In the genomic region with DNA sequence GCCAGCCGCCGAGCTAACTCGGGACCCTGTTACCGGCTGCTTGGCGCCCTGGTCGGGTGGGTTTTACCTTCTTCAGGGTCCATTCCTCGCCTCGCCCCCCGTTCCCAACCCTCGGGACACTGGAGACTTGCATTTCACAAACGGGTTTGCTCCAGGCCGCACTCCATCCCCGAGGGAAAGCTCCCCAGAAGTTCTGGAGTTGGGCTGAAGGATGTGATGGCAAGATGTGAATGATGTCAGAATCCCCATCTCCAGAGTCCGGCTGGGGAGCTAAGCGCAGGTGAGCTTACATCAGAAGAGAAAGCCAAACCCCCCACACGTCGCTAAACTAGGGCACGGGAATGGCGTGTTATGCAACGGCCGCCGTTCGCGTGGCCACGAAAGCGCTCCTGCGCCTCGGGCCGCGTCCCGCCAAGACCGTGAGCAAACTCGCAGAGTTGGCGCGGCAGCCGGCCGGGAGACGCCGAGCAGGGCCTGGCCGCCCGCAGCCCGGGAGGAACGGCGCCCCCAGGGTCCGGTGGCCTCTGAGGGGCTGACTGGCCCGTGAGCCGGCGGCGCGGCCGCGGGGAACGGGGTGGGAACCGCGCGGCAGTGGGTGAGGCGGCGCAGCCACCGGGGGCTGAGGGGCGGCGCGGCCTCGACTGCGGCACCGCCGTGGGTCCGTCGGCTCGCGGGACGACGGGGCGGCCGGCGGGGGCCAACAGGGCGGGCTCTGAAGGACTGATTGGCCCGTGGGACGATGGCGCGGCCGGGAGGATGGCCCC, we compare ENCODE assay signal across 1 cellular context.
A peak's percentile ranks its signal among the peaks of the same experiment; 100 is the strongest.
TF ChIP-seq lines count a peak whose summit lies in the region.

No MANE protein-coding gene starts in this region.

TF ChIP-seq in HepG2, 621 proteins besides CTCF, POLR2A, EP300 and RAD21 (continued from another document and continues in another):
- TF ChIP-seq, protein P1, sequence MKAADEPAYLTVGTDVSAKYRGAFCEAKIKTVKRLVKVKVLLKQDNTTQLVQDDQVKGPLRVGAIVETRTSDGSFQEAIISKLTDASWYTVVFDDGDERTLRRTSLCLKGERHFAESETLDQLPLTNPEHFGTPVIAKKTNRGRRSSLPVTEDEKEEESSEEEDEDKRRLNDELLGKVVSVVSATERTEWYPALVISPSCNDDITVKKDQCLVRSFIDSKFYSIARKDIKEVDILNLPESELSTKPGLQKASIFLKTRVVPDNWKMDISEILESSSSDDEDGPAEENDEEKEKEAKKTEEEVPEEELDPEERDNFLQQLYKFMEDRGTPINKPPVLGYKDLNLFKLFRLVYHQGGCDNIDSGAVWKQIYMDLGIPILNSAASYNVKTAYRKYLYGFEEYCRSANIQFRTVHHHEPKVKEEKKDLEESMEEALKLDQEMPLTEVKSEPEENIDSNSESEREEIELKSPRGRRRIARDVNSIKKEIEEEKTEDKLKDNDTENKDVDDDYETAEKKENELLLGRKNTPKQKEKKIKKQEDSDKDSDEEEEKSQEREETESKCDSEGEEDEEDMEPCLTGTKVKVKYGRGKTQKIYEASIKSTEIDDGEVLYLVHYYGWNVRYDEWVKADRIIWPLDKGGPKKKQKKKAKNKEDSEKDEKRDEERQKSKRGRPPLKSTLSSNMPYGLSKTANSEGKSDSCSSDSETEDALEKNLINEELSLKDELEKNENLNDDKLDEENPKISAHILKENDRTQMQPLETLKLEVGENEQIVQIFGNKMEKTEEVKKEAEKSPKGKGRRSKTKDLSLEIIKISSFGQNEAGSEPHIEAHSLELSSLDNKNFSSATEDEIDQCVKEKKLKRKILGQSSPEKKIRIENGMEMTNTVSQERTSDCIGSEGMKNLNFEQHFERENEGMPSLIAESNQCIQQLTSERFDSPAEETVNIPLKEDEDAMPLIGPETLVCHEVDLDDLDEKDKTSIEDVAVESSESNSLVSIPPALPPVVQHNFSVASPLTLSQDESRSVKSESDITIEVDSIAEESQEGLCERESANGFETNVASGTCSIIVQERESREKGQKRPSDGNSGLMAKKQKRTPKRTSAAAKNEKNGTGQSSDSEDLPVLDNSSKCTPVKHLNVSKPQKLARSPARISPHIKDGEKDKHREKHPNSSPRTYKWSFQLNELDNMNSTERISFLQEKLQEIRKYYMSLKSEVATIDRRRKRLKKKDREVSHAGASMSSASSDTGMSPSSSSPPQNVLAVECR (CRISPR knock-in tag; IDR thresholded peaks at IDR 0.05; ENCODE audit: borderline replicate concordance): peak; percentile 23; the same call in 1 of the 2 replicates
- TF ChIP-seq ZNF737 (CRISPR knock-in tag; IDR thresholded peaks at IDR 0.05; ENCODE audit: borderline replicate concordance) (no peak), KMT2A (CRISPR knock-in tag; IDR thresholded peaks at IDR 0.05) (peak; percentile 55), ZFX (CRISPR knock-in tag; IDR thresholded peaks at IDR 0.05; ENCODE audit: low read depth) (peak; percentile 63; the same call in 1 of the 2 replicates), KDM5B (CRISPR knock-in tag; IDR thresholded peaks at IDR 0.05; ENCODE audit: borderline replicate concordance) (peak; percentile 41; the same call in 1 of the 2 replicates), SATB2 (CRISPR knock-in tag; IDR thresholded peaks at IDR 0.05) (no peak), ZNF460 (CRISPR knock-in tag; IDR thresholded peaks at IDR 0.05; ENCODE audit: borderline replicate concordance) (no peak), NAIF1 (CRISPR knock-in tag; IDR thresholded peaks at IDR 0.05; ENCODE audit: borderline replicate concordance) (no peak), ZBTB7B (CRISPR knock-in tag; IDR thresholded peaks at IDR 0.05) (peak; percentile 9; the same call in 1 of the 2 replicates), GABPB1 (CRISPR knock-in tag; IDR thresholded peaks at IDR 0.05) (peak; percentile 50; the same call in 1 of the 2 replicates), JUNB (CRISPR knock-in tag; IDR thresholded peaks at IDR 0.05; ENCODE audit: borderline replicate concordance) (no peak), WIZ (CRISPR knock-in tag; IDR thresholded peaks at IDR 0.05) (0 out of 2 replicates have a peak, but pooled peaks have one; percentile 9), NONO (IDR thresholded peaks at IDR 0.05) (no peak), NONO (CRISPR knock-in tag; conservative IDR thresholded peaks at IDR 0.05) (0 out of 2 replicates have a peak, but pooled peaks have one; percentile 42), HES4 (CRISPR knock-in tag; IDR thresholded peaks at IDR 0.05; ENCODE audit: borderline replicate concordance) (peak; percentile 59; the same call in 1 of the 2 replicates), ZNF749 (CRISPR knock-in tag; IDR thresholded peaks at IDR 0.05; ENCODE audit: borderline replicate concordance) (0 out of 2 replicates have a peak, but pooled peaks have one; percentile 31), SALL1 (CRISPR knock-in tag; IDR thresholded peaks at IDR 0.05) (peak; percentile 26; the same call in 1 of the 2 replicates)
- TF ChIP-seq, protein P2, sequence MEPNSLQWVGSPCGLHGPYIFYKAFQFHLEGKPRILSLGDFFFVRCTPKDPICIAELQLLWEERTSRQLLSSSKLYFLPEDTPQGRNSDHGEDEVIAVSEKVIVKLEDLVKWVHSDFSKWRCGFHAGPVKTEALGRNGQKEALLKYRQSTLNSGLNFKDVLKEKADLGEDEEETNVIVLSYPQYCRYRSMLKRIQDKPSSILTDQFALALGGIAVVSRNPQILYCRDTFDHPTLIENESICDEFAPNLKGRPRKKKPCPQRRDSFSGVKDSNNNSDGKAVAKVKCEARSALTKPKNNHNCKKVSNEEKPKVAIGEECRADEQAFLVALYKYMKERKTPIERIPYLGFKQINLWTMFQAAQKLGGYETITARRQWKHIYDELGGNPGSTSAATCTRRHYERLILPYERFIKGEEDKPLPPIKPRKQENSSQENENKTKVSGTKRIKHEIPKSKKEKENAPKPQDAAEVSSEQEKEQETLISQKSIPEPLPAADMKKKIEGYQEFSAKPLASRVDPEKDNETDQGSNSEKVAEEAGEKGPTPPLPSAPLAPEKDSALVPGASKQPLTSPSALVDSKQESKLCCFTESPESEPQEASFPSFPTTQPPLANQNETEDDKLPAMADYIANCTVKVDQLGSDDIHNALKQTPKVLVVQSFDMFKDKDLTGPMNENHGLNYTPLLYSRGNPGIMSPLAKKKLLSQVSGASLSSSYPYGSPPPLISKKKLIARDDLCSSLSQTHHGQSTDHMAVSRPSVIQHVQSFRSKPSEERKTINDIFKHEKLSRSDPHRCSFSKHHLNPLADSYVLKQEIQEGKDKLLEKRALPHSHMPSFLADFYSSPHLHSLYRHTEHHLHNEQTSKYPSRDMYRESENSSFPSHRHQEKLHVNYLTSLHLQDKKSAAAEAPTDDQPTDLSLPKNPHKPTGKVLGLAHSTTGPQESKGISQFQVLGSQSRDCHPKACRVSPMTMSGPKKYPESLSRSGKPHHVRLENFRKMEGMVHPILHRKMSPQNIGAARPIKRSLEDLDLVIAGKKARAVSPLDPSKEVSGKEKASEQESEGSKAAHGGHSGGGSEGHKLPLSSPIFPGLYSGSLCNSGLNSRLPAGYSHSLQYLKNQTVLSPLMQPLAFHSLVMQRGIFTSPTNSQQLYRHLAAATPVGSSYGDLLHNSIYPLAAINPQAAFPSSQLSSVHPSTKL (CRISPR knock-in tag; IDR thresholded peaks at IDR 0.05): 0 out of 2 replicates have a peak, but pooled peaks have one; percentile 8
- TF ChIP-seq, protein P3, sequence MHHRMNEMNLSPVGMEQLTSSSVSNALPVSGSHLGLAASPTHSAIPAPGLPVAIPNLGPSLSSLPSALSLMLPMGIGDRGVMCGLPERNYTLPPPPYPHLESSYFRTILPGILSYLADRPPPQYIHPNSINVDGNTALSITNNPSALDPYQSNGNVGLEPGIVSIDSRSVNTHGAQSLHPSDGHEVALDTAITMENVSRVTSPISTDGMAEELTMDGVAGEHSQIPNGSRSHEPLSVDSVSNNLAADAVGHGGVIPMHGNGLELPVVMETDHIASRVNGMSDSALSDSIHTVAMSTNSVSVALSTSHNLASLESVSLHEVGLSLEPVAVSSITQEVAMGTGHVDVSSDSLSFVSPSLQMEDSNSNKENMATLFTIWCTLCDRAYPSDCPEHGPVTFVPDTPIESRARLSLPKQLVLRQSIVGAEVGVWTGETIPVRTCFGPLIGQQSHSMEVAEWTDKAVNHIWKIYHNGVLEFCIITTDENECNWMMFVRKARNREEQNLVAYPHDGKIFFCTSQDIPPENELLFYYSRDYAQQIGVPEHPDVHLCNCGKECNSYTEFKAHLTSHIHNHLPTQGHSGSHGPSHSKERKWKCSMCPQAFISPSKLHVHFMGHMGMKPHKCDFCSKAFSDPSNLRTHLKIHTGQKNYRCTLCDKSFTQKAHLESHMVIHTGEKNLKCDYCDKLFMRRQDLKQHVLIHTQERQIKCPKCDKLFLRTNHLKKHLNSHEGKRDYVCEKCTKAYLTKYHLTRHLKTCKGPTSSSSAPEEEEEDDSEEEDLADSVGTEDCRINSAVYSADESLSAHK (CRISPR knock-in tag; IDR thresholded peaks at IDR 0.05; ENCODE audit: borderline replicate concordance): no peak
- TF ChIP-seq, protein P4, sequence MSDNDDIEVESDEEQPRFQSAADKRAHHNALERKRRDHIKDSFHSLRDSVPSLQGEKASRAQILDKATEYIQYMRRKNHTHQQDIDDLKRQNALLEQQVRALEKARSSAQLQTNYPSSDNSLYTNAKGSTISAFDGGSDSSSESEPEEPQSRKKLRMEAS (IDR thresholded peaks at IDR 0.05): peak; percentile 81
- TF ChIP-seq, protein P5, sequence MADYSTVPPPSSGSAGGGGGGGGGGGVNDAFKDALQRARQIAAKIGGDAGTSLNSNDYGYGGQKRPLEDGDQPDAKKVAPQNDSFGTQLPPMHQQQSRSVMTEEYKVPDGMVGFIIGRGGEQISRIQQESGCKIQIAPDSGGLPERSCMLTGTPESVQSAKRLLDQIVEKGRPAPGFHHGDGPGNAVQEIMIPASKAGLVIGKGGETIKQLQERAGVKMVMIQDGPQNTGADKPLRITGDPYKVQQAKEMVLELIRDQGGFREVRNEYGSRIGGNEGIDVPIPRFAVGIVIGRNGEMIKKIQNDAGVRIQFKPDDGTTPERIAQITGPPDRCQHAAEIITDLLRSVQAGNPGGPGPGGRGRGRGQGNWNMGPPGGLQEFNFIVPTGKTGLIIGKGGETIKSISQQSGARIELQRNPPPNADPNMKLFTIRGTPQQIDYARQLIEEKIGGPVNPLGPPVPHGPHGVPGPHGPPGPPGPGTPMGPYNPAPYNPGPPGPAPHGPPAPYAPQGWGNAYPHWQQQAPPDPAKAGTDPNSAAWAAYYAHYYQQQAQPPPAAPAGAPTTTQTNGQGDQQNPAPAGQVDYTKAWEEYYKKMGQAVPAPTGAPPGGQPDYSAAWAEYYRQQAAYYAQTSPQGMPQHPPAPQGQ (CRISPR knock-in tag; IDR thresholded peaks at IDR 0.05; ENCODE audit: borderline replicate concordance): no peak
- TF ChIP-seq, protein P6, sequence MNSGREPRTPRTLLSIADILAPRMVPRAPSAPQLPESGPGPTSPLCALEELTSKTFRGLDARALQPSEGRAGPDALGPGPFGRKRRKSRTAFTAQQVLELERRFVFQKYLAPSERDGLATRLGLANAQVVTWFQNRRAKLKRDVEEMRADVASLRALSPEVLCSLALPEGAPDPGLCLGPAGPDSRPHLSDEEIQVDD (CRISPR knock-in tag; IDR thresholded peaks at IDR 0.05; ENCODE audit: borderline replicate concordance): 0 out of 2 replicates have a peak, but pooled peaks have one; percentile 40
- TF ChIP-seq, protein P7, sequence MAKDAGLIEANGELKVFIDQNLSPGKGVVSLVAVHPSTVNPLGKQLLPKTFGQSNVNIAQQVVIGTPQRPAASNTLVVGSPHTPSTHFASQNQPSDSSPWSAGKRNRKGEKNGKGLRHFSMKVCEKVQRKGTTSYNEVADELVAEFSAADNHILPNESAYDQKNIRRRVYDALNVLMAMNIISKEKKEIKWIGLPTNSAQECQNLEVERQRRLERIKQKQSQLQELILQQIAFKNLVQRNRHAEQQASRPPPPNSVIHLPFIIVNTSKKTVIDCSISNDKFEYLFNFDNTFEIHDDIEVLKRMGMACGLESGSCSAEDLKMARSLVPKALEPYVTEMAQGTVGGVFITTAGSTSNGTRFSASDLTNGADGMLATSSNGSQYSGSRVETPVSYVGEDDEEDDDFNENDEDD (CRISPR knock-in tag; IDR thresholded peaks at IDR 0.05; ENCODE audit: borderline replicate concordance): peak; percentile 49; the same call in 1 of the 2 replicates
- TF ChIP-seq, protein P8, sequence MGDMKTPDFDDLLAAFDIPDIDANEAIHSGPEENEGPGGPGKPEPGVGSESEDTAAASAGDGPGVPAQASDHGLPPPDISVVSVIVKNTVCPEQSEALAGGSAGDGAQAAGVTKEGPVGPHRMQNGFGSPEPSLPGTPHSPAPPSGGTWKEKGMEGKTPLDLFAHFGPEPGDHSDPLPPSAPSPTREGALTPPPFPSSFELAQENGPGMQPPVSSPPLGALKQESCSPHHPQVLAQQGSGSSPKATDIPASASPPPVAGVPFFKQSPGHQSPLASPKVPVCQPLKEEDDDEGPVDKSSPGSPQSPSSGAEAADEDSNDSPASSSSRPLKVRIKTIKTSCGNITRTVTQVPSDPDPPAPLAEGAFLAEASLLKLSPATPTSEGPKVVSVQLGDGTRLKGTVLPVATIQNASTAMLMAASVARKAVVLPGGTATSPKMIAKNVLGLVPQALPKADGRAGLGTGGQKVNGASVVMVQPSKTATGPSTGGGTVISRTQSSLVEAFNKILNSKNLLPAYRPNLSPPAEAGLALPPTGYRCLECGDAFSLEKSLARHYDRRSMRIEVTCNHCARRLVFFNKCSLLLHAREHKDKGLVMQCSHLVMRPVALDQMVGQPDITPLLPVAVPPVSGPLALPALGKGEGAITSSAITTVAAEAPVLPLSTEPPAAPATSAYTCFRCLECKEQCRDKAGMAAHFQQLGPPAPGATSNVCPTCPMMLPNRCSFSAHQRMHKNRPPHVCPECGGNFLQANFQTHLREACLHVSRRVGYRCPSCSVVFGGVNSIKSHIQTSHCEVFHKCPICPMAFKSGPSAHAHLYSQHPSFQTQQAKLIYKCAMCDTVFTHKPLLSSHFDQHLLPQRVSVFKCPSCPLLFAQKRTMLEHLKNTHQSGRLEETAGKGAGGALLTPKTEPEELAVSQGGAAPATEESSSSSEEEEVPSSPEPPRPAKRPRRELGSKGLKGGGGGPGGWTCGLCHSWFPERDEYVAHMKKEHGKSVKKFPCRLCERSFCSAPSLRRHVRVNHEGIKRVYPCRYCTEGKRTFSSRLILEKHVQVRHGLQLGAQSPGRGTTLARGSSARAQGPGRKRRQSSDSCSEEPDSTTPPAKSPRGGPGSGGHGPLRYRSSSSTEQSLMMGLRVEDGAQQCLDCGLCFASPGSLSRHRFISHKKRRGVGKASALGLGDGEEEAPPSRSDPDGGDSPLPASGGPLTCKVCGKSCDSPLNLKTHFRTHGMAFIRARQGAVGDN (CRISPR knock-in tag; IDR thresholded peaks at IDR 0.05): peak; percentile 76
- TF ChIP-seq, protein P9, sequence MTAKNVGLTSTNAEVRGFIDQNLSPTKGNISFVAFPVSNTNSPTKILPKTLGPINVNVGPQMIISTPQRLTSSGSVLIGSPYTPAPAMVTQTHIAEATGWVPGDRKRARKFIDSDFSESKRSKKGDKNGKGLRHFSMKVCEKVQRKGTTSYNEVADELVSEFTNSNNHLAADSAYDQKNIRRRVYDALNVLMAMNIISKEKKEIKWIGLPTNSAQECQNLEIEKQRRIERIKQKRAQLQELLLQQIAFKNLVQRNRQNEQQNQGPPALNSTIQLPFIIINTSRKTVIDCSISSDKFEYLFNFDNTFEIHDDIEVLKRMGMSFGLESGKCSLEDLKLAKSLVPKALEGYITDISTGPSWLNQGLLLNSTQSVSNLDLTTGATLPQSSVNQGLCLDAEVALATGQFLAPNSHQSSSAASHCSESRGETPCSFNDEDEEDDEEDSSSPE (CRISPR knock-in tag; IDR thresholded peaks at IDR 0.05): peak; percentile 40; the same call in 1 of the 2 replicates
- TF ChIP-seq, protein P10, sequence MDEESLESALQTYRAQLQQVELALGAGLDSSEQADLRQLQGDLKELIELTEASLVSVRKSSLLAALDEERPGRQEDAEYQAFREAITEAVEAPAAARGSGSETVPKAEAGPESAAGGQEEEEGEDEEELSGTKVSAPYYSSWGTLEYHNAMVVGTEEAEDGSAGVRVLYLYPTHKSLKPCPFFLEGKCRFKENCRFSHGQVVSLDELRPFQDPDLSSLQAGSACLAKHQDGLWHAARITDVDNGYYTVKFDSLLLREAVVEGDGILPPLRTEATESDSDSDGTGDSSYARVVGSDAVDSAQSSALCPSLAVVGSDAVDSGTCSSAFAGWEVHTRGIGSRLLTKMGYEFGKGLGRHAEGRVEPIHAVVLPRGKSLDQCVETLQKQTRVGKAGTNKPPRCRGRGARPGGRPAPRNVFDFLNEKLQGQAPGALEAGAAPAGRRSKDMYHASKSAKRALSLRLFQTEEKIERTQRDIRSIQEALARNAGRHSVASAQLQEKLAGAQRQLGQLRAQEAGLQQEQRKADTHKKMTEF (CRISPR knock-in tag; IDR thresholded peaks at IDR 0.05): no peak
